8 cellular contexts compared by ENCODE assay signal in the genomic region with DNA sequence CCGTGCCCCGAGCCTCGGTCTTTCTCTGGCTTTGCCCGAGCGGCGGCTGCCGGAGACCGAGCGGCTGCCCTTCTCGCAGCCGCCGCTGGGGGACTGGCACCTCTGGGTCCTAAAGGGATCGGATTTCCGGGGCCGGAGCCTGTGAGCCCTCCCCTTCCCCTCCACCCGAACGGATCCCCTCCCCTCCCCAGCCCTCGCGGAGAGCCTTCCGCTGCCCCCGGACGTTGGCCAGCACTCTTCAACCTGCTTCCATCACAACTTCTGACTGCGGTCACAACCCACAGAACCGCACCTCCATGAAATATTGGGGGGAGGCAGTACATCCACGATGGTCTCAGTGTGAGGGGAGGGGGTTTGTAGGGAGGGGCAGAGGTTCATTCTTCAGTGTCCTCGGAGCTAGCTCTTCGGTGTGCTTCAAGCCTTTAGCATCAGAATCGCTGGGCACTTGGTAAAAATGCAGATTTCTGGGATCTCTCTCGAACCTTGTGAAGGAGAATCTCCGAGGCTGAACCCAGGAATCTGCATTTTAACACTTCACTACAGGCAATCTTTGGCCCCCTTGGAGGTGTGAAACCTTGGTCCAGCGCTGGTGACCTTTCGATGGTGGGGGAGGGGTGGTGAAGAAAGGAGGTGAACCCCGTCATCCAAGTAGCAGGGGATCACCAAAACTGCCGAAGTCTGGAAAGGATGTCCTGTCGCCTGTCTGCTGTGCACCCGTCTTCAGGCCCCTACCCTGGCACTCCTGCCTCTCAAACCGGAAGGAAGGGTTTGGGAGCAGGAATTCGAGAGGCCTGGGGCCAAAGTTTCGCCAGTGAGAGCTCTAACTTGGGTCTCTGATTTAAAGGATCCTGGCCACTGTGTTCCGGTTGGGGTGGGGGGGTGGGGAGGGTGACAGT. TPM values are rescaled to one million over a fixed set of nuclear protein-coding genes. Genes with fewer than 3 reads are reported as not detected.
DNase-seq lines count a peak whose midpoint lies in the region; ATAC-seq and TF ChIP-seq lines count a peak whose summit lies in the region.

No MANE protein-coding gene starts in this region.

- DNase-seq in ELF-1 (ENCODE audit: low read depth, low spot score) = peak; percentile 87
- peak; percentile 87 to 94 for DNase-seq in HAP-1 (ENCODE audit: low spot score in 2 of 2)
- peak; percentile 80 for DNase-seq in NCI-H1092 treated with DMSO at 0.1 percent for 48 hours (lab: John Stamatoyannopoulos, UW)
- DNase-seq in T follicular helper cell (ENCODE audit: low read depth) = peak; percentile 75
- peak; percentile 88 to 92 (median 91) for DNase-seq in adrenal gland
- peak; percentile 93 for DNase-seq in left cardiac atrium
- DNase-seq in posterior cingulate gyrus = peak; percentile 86 to 98 (median 90)
- DNase-seq in type B pancreatic cell (ENCODE audit: extremely low spot score, unreplicated experiment) = peak; percentile 89

- WGBS in adrenal gland, 4 donors = 0 to 2% (median 1%) methylated on average over 10 to 40 of the region's 40 CpGs

- in situ Hi-C loops in HAP-1 (cut with MboI; ENCODE audit: low sequenced_read_pairs) = no loop called here

- H3K36me3 ChIP-seq in HAP-1 (replicated peaks) = no peaks in the 10 kb centered on the region
- no peaks in the 10 kb centered on the region for H3K36me3 ChIP-seq in adrenal gland (replicated peaks in 1 of 2)

- H3K4me3 ChIP-seq in HAP-1 (peak overlapping the region; percentile 59), adrenal gland (peak overlapping the region in 3 of 4 donors; percentile 2 to 92 (median 60))

- H3K4me1 ChIP-seq in HAP-1 = peaks cover 24% of the 10 kb centered on the region
- peaks cover 73 to 74% of the 10 kb centered on the region in 2 donors for H3K4me1 ChIP-seq in adrenal gland (replicated peaks in 1 of 2)

- peak overlapping the region; percentile 89 for H3K27ac Mint-ChIP-seq in type B pancreatic cell

- no peaks in the 10 kb centered on the region for H3K9me3 ChIP-seq in HAP-1
- H3K9me3 ChIP-seq in adrenal gland (replicated peaks in 1 of 3) = no peaks in the 10 kb centered on the region

- H3K9me3 Mint-ChIP-seq in type B pancreatic cell = no peaks in the 10 kb centered on the region

- H3K27ac ChIP-seq in adrenal gland = peak overlapping the region; percentile 49 to 94 (median 89)

- peak; percentile 75 to 80 for ATAC-seq in left cardiac atrium

- peaks cover 28% of the 10 kb centered on the region for H3K4me1 Mint-ChIP-seq in type B pancreatic cell (ENCODE audit: unreplicated experiment)

- no peaks in the 10 kb centered on the region for H3K27me3 ChIP-seq in HAP-1 (ENCODE audit: low read depth)
- H3K27me3 ChIP-seq in adrenal gland = no peaks in the 10 kb centered on the region

- intact Hi-C loops in adrenal gland (cut with DNase I) (no loop called here), left cardiac atrium (cut with DNase I) (no loop called here), posterior cingulate gyrus (cut with DNase I) (loop anchor here (1.0 to 2.0 kb wide), 2 partner anchors 10 to 56 kb away; partner anchors contain the start of gene PDK2)

- no peaks in the 10 kb centered on the region for H3K27me3 Mint-ChIP-seq in type B pancreatic cell

- peak overlapping the region; percentile 95 for H3K4me3 Mint-ChIP-seq in type B pancreatic cell

- TF ChIP-seq CTCF in adrenal gland (IDR thresholded peaks at IDR 0.05) (peak; percentile 43 to 86 (median 63)), type B pancreatic cell (conservative IDR thresholded peaks at IDR 0.05) (peak; percentile 85)

- no peaks in the 10 kb centered on the region for H3K36me3 Mint-ChIP-seq in type B pancreatic cell

- peak in 1 of 2 donors; percentile 38 for TF ChIP-seq POLR2A in adrenal gland (IDR thresholded peaks at IDR 0.05)

RNA-seq across cellular contexts. Expression of gene PPP1R9B, which starts 0.8 kb away (rescaled TPM):
- total RNA-seq in adrenal gland = 10 to 100 TPM; 43.9 to 87.0 (median 62.0) TPM
- polyA plus RNA-seq in adrenal gland = 100 to 1,000 TPM in 1 of 3 donors, 10 to 100 TPM in 2; 21.8 to 128 (median 27.2) TPM
- total RNA-seq in left cardiac atrium = 10 to 100 TPM; 35.8 to 43.4 TPM
- total RNA-seq in type B pancreatic cell (ENCODE audit: low replicate concordance) = 45.6 and 51.5 TPM in 2 replicates

RNA-seq across cellular contexts. Expression of gene SGCA, which starts 14.5 kb away (rescaled TPM):
- total RNA-seq in adrenal gland = 1 to 10 TPM in 3 of 8 donors, under 1 TPM in 2, not detected in 3; 0.28 to 3.0 (median 1.2) TPM
- polyA plus RNA-seq in adrenal gland = 1 to 10 TPM in 2 of 3 donors, not detected in 1; 5.2 to 5.5 TPM
- total RNA-seq in left cardiac atrium = 100 to 1,000 TPM in 1 of 2 donors, 10 to 100 TPM in 1; 96.3 to 131 TPM
- 0.72 TPM in 1 of 2 replicates, not detected in the other for total RNA-seq in type B pancreatic cell (ENCODE audit: low replicate concordance)

RNA-seq across cellular contexts. Expression of gene SAMD14, which starts 21.3 kb away (rescaled TPM):
- total RNA-seq in adrenal gland (10 to 100 TPM in 1 of 8 donors, 1 to 10 TPM in 7; 1.3 to 12.6 (median 4.0) TPM), left cardiac atrium (1 to 10 TPM; 1.6 to 2.1 TPM), type B pancreatic cell (ENCODE audit: low replicate concordance) (2.2 and 14.1 TPM in 2 replicates)
- polyA plus RNA-seq in adrenal gland = 10 to 100 TPM in 1 of 3 donors, 1 to 10 TPM in 2; 1.1 to 11.0 (median 3.0) TPM

RNA-seq across cellular contexts. Expression of gene COL1A1, which starts 50.1 kb away (rescaled TPM):
- total RNA-seq in adrenal gland (100 to 1,000 TPM in 4 of 8 donors, 10 to 100 TPM in 4; 50.2 to 263 (median 105) TPM), left cardiac atrium (100 to 1,000 TPM; 106 to 151 TPM), type B pancreatic cell (ENCODE audit: low replicate concordance) (31.0 and 201 TPM in 2 replicates)
- polyA plus RNA-seq in adrenal gland = 100 to 1,000 TPM in 1 of 3 donors, 10 to 100 TPM in 2; 39.6 to 101 (median 40.1) TPM

RNA-seq across cellular contexts. Expression of gene PDK2, which starts 56.1 kb away (rescaled TPM):
- total RNA-seq in adrenal gland (100 to 1,000 TPM in 7 of 8 donors, 10 to 100 TPM in 1; 98.9 to 225 (median 137) TPM), left cardiac atrium (100 to 1,000 TPM; 156 to 203 TPM), type B pancreatic cell (ENCODE audit: low replicate concordance) (29.9 and 44.9 TPM in 2 replicates)
- polyA plus RNA-seq in adrenal gland = 100 to 1,000 TPM in 1 of 3 donors, 10 to 100 TPM in 2; 48.5 to 110 (median 59.7) TPM

Comparison
In these comparisons a context has a peak if more than half of its experiments do, and no peak if none do; other contexts are left out.
1. Peak in every context shown above with its lines: DNase-seq, ATAC-seq, H3K4me3 ChIP-seq and H3K27ac ChIP-seq.
2. RNA of gene SGCA, which starts 14.5 kb away (total RNA-seq): 96.3 to 131 TPM in left cardiac atrium; 0.72 TPM in type B pancreatic cell and 0.28 to 3.0 TPM in adrenal gland; every median in the first group is over 10 times any median in the second.